1 cellular context compared by ENCODE assay signal in genomic region chr11:96215826-96216225, GRCh38.
TF ChIP-seq lines count a peak whose summit lies in the region.

No MANE protein-coding gene starts in this region.

TF ChIP-seq in GM23338, 12 proteins besides CTCF, POLR2A, EP300 and RAD21 (continued from another document):
- no peak for TF ChIP-seq REST (IDR thresholded peaks at IDR 0.05; ENCODE audit: unreplicated experiment)
- no peak for TF ChIP-seq NANOG (IDR thresholded peaks at IDR 0.05; ENCODE audit: borderline replicate concordance)
- TF ChIP-seq POLR2AphosphoS5 (IDR thresholded peaks at IDR 0.05; ENCODE audit: low read depth) = no peak
- no peak for TF ChIP-seq ZNF331 (CRISPR knock-in tag; IDR thresholded peaks at IDR 0.05; ENCODE audit: low read depth)
- TF ChIP-seq EZH2 (IDR thresholded peaks at IDR 0.05; ENCODE audit: low read depth, unreplicated experiment) = no peak
